8 cellular contexts compared by ENCODE assay signal in genomic region chr3:98602078-98602678, GRCh38. TPM values are rescaled to one million over a fixed set of nuclear protein-coding genes. Genes with fewer than 3 reads are reported as not detected.
DNase-seq lines count a peak whose midpoint lies in the region; ATAC-seq and TF ChIP-seq lines count a peak whose summit lies in the region.

No MANE protein-coding gene starts in this region.

- H3F3A ChIP-seq in Loucy (ENCODE audit: low read depth) = no peaks in the 10 kb centered on the region

- CTCF ChIA-PET in HCT116 (lab: Charles Lee) = interaction anchor here (0.6 to 4.5 kb wide), 19 partner anchors 10 to 1186 kb away, joined by 3 to 130 read pairs (median 4); partner anchors contain the start of gene CPOX

- POLR2A ChIA-PET in HCT116 (lab: Charles Lee) = interaction anchor here (0.6 to 1.0 kb wide), 2 partner anchors 9 to 212 kb away, joined by 3 to 4 read pairs; partner anchors contain the start of gene CPOX

- H3K79me2 ChIP-seq in HCT116 (ENCODE audit: insufficient read depth, low read length) (no peaks in the 10 kb centered on the region), Loucy (ENCODE audit: insufficient read depth, low read length) (no peaks in the 10 kb centered on the region)

- H3K27me3 Mint-ChIP-seq in nephron progenitor cell (ENCODE audit: low read depth, poor library complexity) = peaks cover 5% of the 10 kb centered on the region

- RAD21 ChIA-PET in HCT116 (lab: Charles Lee; ENCODE audit: low non-redundant PET in 1 of 2, low total read pairs in 2 of 2, uncharacterized antibody in 2 of 2, unreplicated experiment in 2 of 2) = interaction anchor here (0.6 to 1.6 kb wide), 7 partner anchors 191 to 726 kb away, joined by 3 to 10 read pairs (median 4); no protein-coding TSS in a partner anchor

- peak; percentile 73 to 77 for DNase-seq in AML-193 (lab: John Stamatoyannopoulos, UW)
- no peak for DNase-seq in GM12864 (ENCODE audit: low read depth)
- peak; percentile 71 for DNase-seq in HCT116 (ENCODE audit: low read depth, low spot score)
- peak; percentile 53 for DNase-seq in SKM-1 (lab: John Stamatoyannopoulos, UW; ENCODE audit: unreplicated experiment)
- peak; percentile 55 for DNase-seq in fibroblast of gingiva (ENCODE audit: low read depth)
- DNase-seq in nephron progenitor cell = peak; percentile 13
- DNase-seq in effector CD4-positive, alpha-beta T cell = no peak

- intact Hi-C loops in HCT116 (cut with micrococcal nuclease) = loop anchor here (1.0 to 5.0 kb wide), 4 partner anchors 195 to 1150 kb away; no protein-coding TSS in a partner anchor

- H3K36me3 Mint-ChIP-seq in nephron progenitor cell (ENCODE audit: low read depth) = no peaks in the 10 kb centered on the region

- no peak overlapping the region for H3K4me2 ChIP-seq in HCT116 (ENCODE audit: low read length)
- no peak overlapping the region for H3K4me2 ChIP-seq in Loucy (ENCODE audit: low read depth, low read length, poor library complexity, severe bottlenecking)

- H3K9me2 ChIP-seq in HCT116 (ENCODE audit: insufficient read depth) (no peaks in the 10 kb centered on the region), Loucy (replicated peaks; ENCODE audit: low read depth, low read length) (no peaks in the 10 kb centered on the region)

- peak; percentile 97 for TF ChIP-seq RAD21 in HCT116 (IDR thresholded peaks at IDR 0.05; ENCODE audit: low read depth)

- H3K9me3 Mint-ChIP-seq in nephron progenitor cell = peaks cover 3% of the 10 kb centered on the region

- H3K9me3 ChIP-seq in HCT116 (ENCODE audit: control insufficient read depth in 1 of 2, insufficient read depth in 1 of 2, low read depth in 1 of 2, low read length in 2 of 2) (no peaks in the 10 kb centered on the region), Loucy (ENCODE audit: insufficient read depth, low read depth, low read length) (no peaks in the 10 kb centered on the region)

- H3K4me1 ChIP-seq in HCT116 (ENCODE audit: control insufficient read depth in 1 of 2, insufficient read depth in 2 of 2, low read length in 2 of 2) (no peaks in the 10 kb centered on the region), Loucy (ENCODE audit: insufficient read depth, low read length, poor library complexity, severe bottlenecking) (no peaks in the 10 kb centered on the region)

- H2AFZ ChIP-seq in HCT116 (ENCODE audit: low read depth, low read length, poor library complexity, severe bottlenecking) (peak overlapping the region; percentile 75), Loucy (ENCODE audit: low read length) (peak overlapping the region; percentile 46; the same call in 1 of the 2 replicates)

- no peaks in the 10 kb centered on the region for H4K20me1 ChIP-seq in HCT116 (ENCODE audit: insufficient read depth)
- H4K20me1 ChIP-seq in Loucy (ENCODE audit: insufficient read depth, low read length, poor library complexity, severe bottlenecking) = no peaks in the 10 kb centered on the region

- no peak overlapping the region for H3K4me3 Mint-ChIP-seq in nephron progenitor cell

- H3K9ac ChIP-seq in HCT116 (ENCODE audit: low read length) = no peak overlapping the region
- H3K9ac ChIP-seq in Loucy (ENCODE audit: low read depth, low read length, poor library complexity, severe bottlenecking) = no peak overlapping the region

- no peak overlapping the region for H3K27ac Mint-ChIP-seq in nephron progenitor cell

- BruUV-seq in HCT116 (replicated peaks; lab: Mats Ljungman, UMichigan) = no TSS peak

- no peak overlapping the region for H3K4me3 ChIP-seq in GM12864 (ENCODE audit: low read depth, low read length)
- no peak overlapping the region for H3K4me3 ChIP-seq in HCT116 (replicated peaks in 1 of 2; ENCODE audit: low read depth in 1 of 2, low read length in 2 of 2)
- H3K4me3 ChIP-seq in Loucy (ENCODE audit: low read length, poor library complexity, severe bottlenecking) = no peak overlapping the region

- H3K27ac ChIP-seq in HCT116 (ENCODE audit: low read depth, low read length) = no peak overlapping the region

- H3K36me3 ChIP-seq in HCT116 (ENCODE audit: control insufficient read depth in 1 of 2, insufficient read depth in 2 of 2, low read length in 2 of 2) (no peaks in the 10 kb centered on the region), Loucy (ENCODE audit: insufficient read depth, low read length) (no peaks in the 10 kb centered on the region)

- TF ChIP-seq POLR2A in HCT116 (IDR thresholded peaks at IDR 0.05; ENCODE audit: borderline replicate concordance, extremely low read depth, insufficient read depth, insufficient read length) = no peak

- H3K4me1 Mint-ChIP-seq in nephron progenitor cell = no peaks in the 10 kb centered on the region

- H3K27me3 ChIP-seq in HCT116 (ENCODE audit: insufficient read depth, low read length) (no peaks in the 10 kb centered on the region), Loucy (ENCODE audit: insufficient read depth, low read length, poor library complexity, severe bottlenecking) (no peaks in the 10 kb centered on the region)

- peak; percentile 67 for TF ChIP-seq CTCF in GM12864 (IDR thresholded peaks at IDR 0.05; ENCODE audit: low read depth, low read length, missing control alignments)
- peak; percentile 82 to 96 (median 94) for TF ChIP-seq CTCF in HCT116 (IDR thresholded peaks at IDR 0.05 in 2 of 3, conservative IDR thresholded peaks at IDR 0.05 in 1 of 3; ENCODE audit: borderline replicate concordance in 1 of 3, insufficient read depth in 1 of 3, low read depth in 2 of 3, low read length in 2 of 3)
- TF ChIP-seq CTCF in Loucy (conservative IDR thresholded peaks at IDR 0.05; ENCODE audit: low read length) = peak; percentile 88
- peak; percentile 72 for TF ChIP-seq CTCF in nephron progenitor cell (IDR thresholded peaks at IDR 0.05)

- ATAC-seq in HCT116 = peak; percentile 96

TF ChIP-seq in HCT116, 20 proteins besides CTCF, POLR2A, EP300 and RAD21:
- TF ChIP-seq POLR2AphosphoS5 (IDR thresholded peaks at IDR 0.05; ENCODE audit: low read depth, low read length) (no peak), YY1 (IDR thresholded peaks at IDR 0.05; ENCODE audit: extremely low read depth, insufficient replicate concordance, low read depth, low read length) (peak; percentile 36), ATF3 (IDR thresholded peaks at IDR 0.05) (no peak), EZH2phosphoT487 (IDR thresholded peaks at IDR 0.05; ENCODE audit: borderline replicate concordance) (no peak), FOSL1 (IDR thresholded peaks at IDR 0.05; ENCODE audit: low read depth) (no peak), CBX3 (IDR thresholded peaks at IDR 0.05; ENCODE audit: low read depth) (peak; percentile 62; the same call in 1 of the 2 replicates), SRF (IDR thresholded peaks at IDR 0.05; ENCODE audit: low read depth) (no peak), ZBTB33 (IDR thresholded peaks at IDR 0.05; ENCODE audit: extremely low read depth, insufficient replicate concordance, low read length) (no peak), SP1 (IDR thresholded peaks at IDR 0.05; ENCODE audit: low read depth) (no peak), JUND (IDR thresholded peaks at IDR 0.05) (no peak), EZH2 (IDR thresholded peaks at IDR 0.05) (no peak)

RNA-seq across cellular contexts. Expression of gene CPOX, which starts 8.8 kb away (rescaled TPM):
- total RNA-seq in HCT116 (2021; ENCODE audit: unreplicated experiment) = 353 TPM
- 117 and 129 TPM in 2 replicates for polyA plus RNA-seq in HCT116 (2012)

Comparison
In these comparisons a context has a peak if more than half of its experiments do, and no peak if none do; other contexts are left out.
1. DNase-seq: peak in AML-193 (2 of 2), HCT116 (single experiment), SKM-1 (single experiment), fibroblast of gingiva (single experiment) and nephron progenitor cell (single experiment); none in GM12864 (single experiment) and effector CD4-positive, alpha-beta T cell (single experiment).
2. Peak in every context shown above with its lines, with median percentiles within 50 percentile points of each other: CTCF ChIP-seq.